Comparison of ENCODE assay signal across 13 cellular contexts in genomic region chr5:31196309-31196708, GRCh38. TPM values are rescaled to one million over a fixed set of nuclear protein-coding genes. Genes with fewer than 3 reads are reported as not detected.
DNase-seq lines count a peak whose midpoint lies in the region; ATAC-seq and TF ChIP-seq lines count a peak whose summit lies in the region.
"Had no signal": no experiment of that assay in that cellular context is flagged by ENCODE, and none has a peak within 500 bp of the region (broad histone marks: within the 10 kb centered on the region; RNA-seq: fewer than 3 reads in every experiment).

No MANE protein-coding gene starts in this region.

- H3K27ac Mint-ChIP-seq in Caco-2 (ENCODE audit: unreplicated experiment) = no peak overlapping the region
- H3K27ac Mint-ChIP-seq: CD4-positive, CD25-positive, alpha-beta regulatory T cell had no signal

- BruUV-seq in Caco-2 (replicated peaks; lab: Mats Ljungman, UMichigan) = no TSS peak

- TF ChIP-seq EP300 in Ishikawa (IDR thresholded peaks at IDR 0.05; ENCODE audit: borderline replicate concordance) = no peak; the same call in 1 of the 2 replicates

- intact Hi-C loops in Caco-2 (cut with micrococcal nuclease; ENCODE audit: unreplicated experiment) = loop anchor here (1.0 kb wide), 4 partner anchors 17 to 250 kb away; no protein-coding TSS in a partner anchor
- intact Hi-C loops in lower lobe of right lung (cut with DNase I) = no loop called here

- CTCF ChIA-PET in Caco-2 (lab: Charles Lee) = interaction anchor here (0.6 kb wide), 1 partner anchor 35 kb away, joined by 3 read pairs; no protein-coding TSS in a partner anchor

- POLR2A ChIA-PET in Caco-2 (lab: Charles Lee) = no interaction called here

- H3K36me3 ChIP-seq in Caco-2 (ENCODE audit: control insufficient read depth, insufficient read depth, low read length) = no peaks in the 10 kb centered on the region
- H3K36me3 ChIP-seq in lower lobe of right lung = no peaks in the 10 kb centered on the region
- H3K36me3 ChIP-seq: adrenal gland had no signal

- no peak overlapping the region for H3K4me3 Mint-ChIP-seq in Caco-2 (ENCODE audit: unreplicated experiment)
- H3K4me3 Mint-ChIP-seq: CD4-positive, CD25-positive, alpha-beta regulatory T cell had no signal

- peak; percentile 41 to 43 for TF ChIP-seq CTCF in Caco-2 (IDR thresholded peaks at IDR 0.05; ENCODE audit: insufficient read depth in 1 of 2, low read depth in 1 of 2, low read length in 1 of 2, severe bottlenecking in 1 of 2, unreplicated experiment in 1 of 2)
- TF ChIP-seq CTCF in cardiac fibroblast (IDR thresholded peaks at IDR 0.05; ENCODE audit: low read depth, low read length) = no peak
- TF ChIP-seq CTCF in lower lobe of right lung (IDR thresholded peaks at IDR 0.05) = peak; percentile 11

- no peaks in the 10 kb centered on the region for H3K36me3 Mint-ChIP-seq in Caco-2 (ENCODE audit: insufficient read depth, unreplicated experiment)
- H3K36me3 Mint-ChIP-seq: CD4-positive, CD25-positive, alpha-beta regulatory T cell had no signal

- H3K4me3 ChIP-seq in Caco-2 (ENCODE audit: low read depth, low read length) = no peak overlapping the region
- no peak overlapping the region for H3K4me3 ChIP-seq in cardiac fibroblast (replicated peaks in 1 of 2; ENCODE audit: low read depth in 2 of 2, low read length in 2 of 2)
- no peak overlapping the region for H3K4me3 ChIP-seq in lower lobe of right lung
- H3K4me3 ChIP-seq: adrenal gland had no signal

- H3K27me3 ChIP-seq in Caco-2 (replicated peaks; ENCODE audit: control insufficient read depth, insufficient read depth, low read length) (no peaks in the 10 kb centered on the region), lower lobe of right lung (ENCODE audit: low read depth) (peaks cover 31% of the 10 kb centered on the region)

- TF ChIP-seq RAD21 in Ishikawa (IDR thresholded peaks at IDR 0.05; ENCODE audit: low read depth) = peak; percentile 26; the same call in 1 of the 2 replicates

- H3K9me3 ChIP-seq in Caco-2 (no peaks in the 10 kb centered on the region), lower lobe of right lung (no peaks in the 10 kb centered on the region)
- H3K9me3 ChIP-seq: adrenal gland had no signal

- DNase-seq in Caco-2 = peak in 1 of 2 experiments; percentile 60
- peak; percentile 30 to 38 for DNase-seq in cardiac fibroblast (ENCODE audit: low read depth in 2 of 2)
- no peak for DNase-seq in lower lobe of right lung
- no peak for DNase-seq in CD1c-positive myeloid dendritic cell (ENCODE audit: extremely low spot score)
- no peak for DNase-seq in T-helper 9 cell
- DNase-seq: adrenal gland; CD4-positive, CD25-positive, alpha-beta regulatory T cell; left colon; posterior cingulate gyrus had no signal

- no peaks in the 10 kb centered on the region for H3K9me3 Mint-ChIP-seq in Caco-2 (ENCODE audit: unreplicated experiment)

- no peaks in the 10 kb centered on the region for H3K27me3 Mint-ChIP-seq in Caco-2 (ENCODE audit: insufficient read depth, unreplicated experiment)

- no peak overlapping the region for H3K27ac ChIP-seq in lower lobe of right lung
- H3K27ac ChIP-seq: adrenal gland, epithelial cell of prostate had no signal

- peaks cover 41% of the 10 kb centered on the region for H3K4me1 Mint-ChIP-seq in Caco-2 (ENCODE audit: low read depth, unreplicated experiment)

- no peak for ATAC-seq in lower lobe of right lung
- no peak for ATAC-seq in HG03460 (IDR thresholded peaks at IDR 0.05; ENCODE audit: unreplicated experiment)
- no peak for ATAC-seq in GM21390 (IDR thresholded peaks at IDR 0.05; ENCODE audit: unreplicated experiment)
- ATAC-seq: left colon had no signal

- H3K4me1 ChIP-seq in Caco-2 = peaks cover 17% of the 10 kb centered on the region
- H3K4me1 ChIP-seq in lower lobe of right lung = peaks cover 12% of the 10 kb centered on the region

TF ChIP-seq in Ishikawa, 13 proteins besides CTCF, POLR2A, EP300 and RAD21:
- TF ChIP-seq MAX (IDR thresholded peaks at IDR 0.05) (0 out of 2 replicates have a peak, but pooled peaks have one; percentile 8), USF1 (IDR thresholded peaks at IDR 0.05) (no peak)

RNA-seq across cellular contexts. Expression of gene CDH6, which starts 2.8 kb away (rescaled TPM):
- total RNA-seq in Caco-2 (2022) (16.0 and 18.0 TPM in 2 replicates), lower lobe of right lung (7.2 TPM)
- total RNA-seq: CD4-positive, CD25-positive, alpha-beta regulatory T cell had no signal

Comparison
In these comparisons a context has a peak if more than half of its experiments do, and no peak if none do; other contexts are left out.
1. DNase-seq: peak in cardiac fibroblast (2 of 2); none in lower lobe of right lung (single experiment), CD1c-positive myeloid dendritic cell (single experiment) and T-helper 9 cell (single experiment).